Comparison of ENCODE assay signal across 1 cellular context in genomic region chr3:30353711-30354467, GRCh38.
TF ChIP-seq lines count a peak whose summit lies in the region.

No MANE protein-coding gene starts in this region.

TF ChIP-seq in HepG2, 621 proteins besides CTCF, POLR2A, EP300 and RAD21 (continued from another document):
- TF ChIP-seq, protein P1, sequence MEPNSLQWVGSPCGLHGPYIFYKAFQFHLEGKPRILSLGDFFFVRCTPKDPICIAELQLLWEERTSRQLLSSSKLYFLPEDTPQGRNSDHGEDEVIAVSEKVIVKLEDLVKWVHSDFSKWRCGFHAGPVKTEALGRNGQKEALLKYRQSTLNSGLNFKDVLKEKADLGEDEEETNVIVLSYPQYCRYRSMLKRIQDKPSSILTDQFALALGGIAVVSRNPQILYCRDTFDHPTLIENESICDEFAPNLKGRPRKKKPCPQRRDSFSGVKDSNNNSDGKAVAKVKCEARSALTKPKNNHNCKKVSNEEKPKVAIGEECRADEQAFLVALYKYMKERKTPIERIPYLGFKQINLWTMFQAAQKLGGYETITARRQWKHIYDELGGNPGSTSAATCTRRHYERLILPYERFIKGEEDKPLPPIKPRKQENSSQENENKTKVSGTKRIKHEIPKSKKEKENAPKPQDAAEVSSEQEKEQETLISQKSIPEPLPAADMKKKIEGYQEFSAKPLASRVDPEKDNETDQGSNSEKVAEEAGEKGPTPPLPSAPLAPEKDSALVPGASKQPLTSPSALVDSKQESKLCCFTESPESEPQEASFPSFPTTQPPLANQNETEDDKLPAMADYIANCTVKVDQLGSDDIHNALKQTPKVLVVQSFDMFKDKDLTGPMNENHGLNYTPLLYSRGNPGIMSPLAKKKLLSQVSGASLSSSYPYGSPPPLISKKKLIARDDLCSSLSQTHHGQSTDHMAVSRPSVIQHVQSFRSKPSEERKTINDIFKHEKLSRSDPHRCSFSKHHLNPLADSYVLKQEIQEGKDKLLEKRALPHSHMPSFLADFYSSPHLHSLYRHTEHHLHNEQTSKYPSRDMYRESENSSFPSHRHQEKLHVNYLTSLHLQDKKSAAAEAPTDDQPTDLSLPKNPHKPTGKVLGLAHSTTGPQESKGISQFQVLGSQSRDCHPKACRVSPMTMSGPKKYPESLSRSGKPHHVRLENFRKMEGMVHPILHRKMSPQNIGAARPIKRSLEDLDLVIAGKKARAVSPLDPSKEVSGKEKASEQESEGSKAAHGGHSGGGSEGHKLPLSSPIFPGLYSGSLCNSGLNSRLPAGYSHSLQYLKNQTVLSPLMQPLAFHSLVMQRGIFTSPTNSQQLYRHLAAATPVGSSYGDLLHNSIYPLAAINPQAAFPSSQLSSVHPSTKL (CRISPR knock-in tag; IDR thresholded peaks at IDR 0.05): no peak
- TF ChIP-seq SRSF4 (IDR thresholded peaks at IDR 0.05; ENCODE audit: low read depth, low read length, poor library complexity, severe bottlenecking) (no peak), PHF5A (CRISPR knock-in tag; IDR thresholded peaks at IDR 0.05; ENCODE audit: low read depth, unreplicated experiment) (no peak), ZNF143 (CRISPR knock-in tag; IDR thresholded peaks at IDR 0.05) (no peak), KDM5A (IDR thresholded peaks at IDR 0.05; ENCODE audit: borderline replicate concordance, low read length) (no peak), NCOR1 (IDR thresholded peaks at IDR 0.05; ENCODE audit: borderline replicate concordance, low read length) (no peak)
